14 cellular contexts compared by ENCODE assay signal in the genomic region with DNA sequence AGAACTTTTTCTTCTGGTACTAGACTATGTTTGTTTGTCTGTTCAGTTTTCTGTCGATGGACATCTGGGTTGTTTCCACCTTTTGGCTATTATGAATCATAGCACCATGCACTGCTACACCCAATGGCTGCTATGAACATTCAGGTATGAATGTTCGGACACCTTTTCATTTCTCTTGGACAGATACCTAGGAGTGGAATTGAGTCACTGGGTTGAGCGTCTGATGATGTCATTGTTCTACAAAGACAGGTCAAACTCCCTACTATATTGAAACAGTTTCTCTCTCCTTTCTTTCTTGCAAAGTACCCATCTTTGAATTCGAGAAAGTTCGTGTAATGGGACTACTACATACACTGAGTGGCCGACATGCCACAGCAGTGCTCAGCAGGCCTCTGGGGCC. TPM values are rescaled to one million over a fixed set of nuclear protein-coding genes. Genes with fewer than 3 reads are reported as not detected.
A peak's percentile ranks its signal among the peaks of the same experiment; 100 is the strongest.
DNase-seq lines count a peak whose midpoint lies in the region; ATAC-seq and TF ChIP-seq lines count a peak whose summit lies in the region.
"Had no signal": no experiment of that assay in that cellular context is flagged by ENCODE, and none has a peak within 500 bp of the region (broad histone marks: within the 10 kb centered on the region; RNA-seq: fewer than 3 reads in every experiment).

No MANE protein-coding gene starts in this region.

- in situ Hi-C loops in ACHN (cut with HindIII; ENCODE audit: low pct_ligation_motif_present, low pct_unique_long_range_greater_than_20kb, low sequenced_read_pairs), result no loop called here

- H3K4me1 ChIP-seq in hepatocyte (ENCODE audit: insufficient read depth), result no peaks in the 10 kb centered on the region

- H3K4me2 ChIP-seq in hepatocyte, result no peak overlapping the region

- no peaks in the 10 kb centered on the region for H3K36me3 ChIP-seq in WERI-Rb-1
- H3K36me3 ChIP-seq in hepatocyte (replicated peaks; ENCODE audit: insufficient read depth, low read depth), result no peaks in the 10 kb centered on the region
- H3K36me3 ChIP-seq: ovary, tibial nerve had no signal

- H3K4me1 Mint-ChIP-seq in activated naive CD8-positive, alpha-beta T cell treated with anti-CD3 and anti-CD28 coated beads, Interleukin-2, amount 10 ng/mL, durations not matched to agents 7 days and 5 days, result peaks cover 10% of the 10 kb centered on the region
- peaks cover 9% of the 10 kb centered on the region for H3K4me1 Mint-ChIP-seq in activated naive CD8-positive, alpha-beta T cell treated with anti-CD3 and anti-CD28 coated beads for 36 hours
- peaks cover 16% of the 10 kb centered on the region for H3K4me1 Mint-ChIP-seq in type B pancreatic cell (ENCODE audit: unreplicated experiment)

- peak overlapping the region; percentile 86 for H3K27ac Mint-ChIP-seq in activated naive CD8-positive, alpha-beta T cell treated with anti-CD3 and anti-CD28 coated beads, Interleukin-2, amount 10 ng/mL, durations not matched to agents 7 days and 5 days
- no peak overlapping the region for H3K27ac Mint-ChIP-seq in activated naive CD8-positive, alpha-beta T cell treated with anti-CD3 and anti-CD28 coated beads for 36 hours
- H3K27ac Mint-ChIP-seq in type B pancreatic cell, result peak overlapping the region; percentile 39
- H3K27ac Mint-ChIP-seq: activated naive CD4-positive, alpha-beta T cell treated with anti-CD3 and anti-CD28 coated beads, Interleukin-2, amount 50 U/mL, for 72 hours; activated T-helper 1 cell treated with anti-CD3 and anti-CD28 coated beads, Interleukin-12 subunit alpha, Interleukin-12 subunit beta, Interleukin-2, Interleukin-4 antibody, amounts not matched to agents 30 ng/mL and 10 ng/mL and 1 ng/mL, durations not matched to agents 14 hours and 24 hours and 36 hours; natural killer cell treated with Interleukin-12 subunit alpha and Interleukin-12 subunit beta and Interleukin-15 and Interleukin-18, amount 100 ng/mL, for 72 hours; stimulated activated naive CD8-positive, alpha-beta T cell treated with anti-CD3 and anti-CD28 coated beads, Interleukin-15, amount 100 ng/mL, for 72 hours had no signal

- no peaks in the 10 kb centered on the region for H3K9me2 ChIP-seq in hepatocyte (replicated peaks; ENCODE audit: insufficient read depth)

- DNase-seq in activated naive CD8-positive, alpha-beta T cell treated with anti-CD3 and anti-CD28 coated beads, Interleukin-2, amount 10 ng/mL, durations not matched to agents 7 days and 5 days, result no peak
- DNase-seq in activated naive CD8-positive, alpha-beta T cell treated with anti-CD3 and anti-CD28 coated beads for 36 hours, result no peak
- no peak for DNase-seq in WERI-Rb-1
- DNase-seq in hepatocyte (ENCODE audit: low spot score), result no peak
- DNase-seq in type B pancreatic cell (ENCODE audit: extremely low spot score, unreplicated experiment), result no peak
- DNase-seq in mesenteric fat pad (ENCODE audit: low spot score), result no peak
- DNase-seq in NCI-H1048 (lab: John Stamatoyannopoulos, UW), result no peak
- DNase-seq in ACHN, result no peak

- H4K20me1 ChIP-seq in hepatocyte (ENCODE audit: insufficient read depth, poor library complexity, severe bottlenecking), result no peaks in the 10 kb centered on the region

- no peaks in the 10 kb centered on the region for H3K36me3 Mint-ChIP-seq in activated naive CD8-positive, alpha-beta T cell treated with anti-CD3 and anti-CD28 coated beads, Interleukin-2, amount 10 ng/mL, durations not matched to agents 7 days and 5 days
- no peaks in the 10 kb centered on the region for H3K36me3 Mint-ChIP-seq in activated naive CD8-positive, alpha-beta T cell treated with anti-CD3 and anti-CD28 coated beads for 36 hours
- no peaks in the 10 kb centered on the region for H3K36me3 Mint-ChIP-seq in type B pancreatic cell
- H3K36me3 Mint-ChIP-seq: activated naive CD4-positive, alpha-beta T cell treated with anti-CD3 and anti-CD28 coated beads, Interleukin-2, amount 50 U/mL, for 72 hours; natural killer cell treated with Interleukin-12 subunit alpha and Interleukin-12 subunit beta and Interleukin-15 and Interleukin-18, amount 100 ng/mL, for 72 hours had no signal

- TF ChIP-seq CTCF in WERI-Rb-1 (IDR thresholded peaks at IDR 0.05; ENCODE audit: low read depth, low read length), result no peak
- TF ChIP-seq CTCF in hepatocyte (IDR thresholded peaks at IDR 0.05; ENCODE audit: poor library complexity), result no peak
- TF ChIP-seq CTCF in type B pancreatic cell (conservative IDR thresholded peaks at IDR 0.05), result no peak

- no peaks in the 10 kb centered on the region for H3K9me3 Mint-ChIP-seq in activated naive CD8-positive, alpha-beta T cell treated with anti-CD3 and anti-CD28 coated beads, Interleukin-2, amount 10 ng/mL, durations not matched to agents 7 days and 5 days
- no peaks in the 10 kb centered on the region for H3K9me3 Mint-ChIP-seq in activated naive CD8-positive, alpha-beta T cell treated with anti-CD3 and anti-CD28 coated beads for 36 hours
- peaks cover 4% of the 10 kb centered on the region for H3K9me3 Mint-ChIP-seq in type B pancreatic cell
- H3K9me3 Mint-ChIP-seq: activated naive CD4-positive, alpha-beta T cell treated with anti-CD3 and anti-CD28 coated beads, Interleukin-2, amount 50 U/mL, for 72 hours; activated T-helper 1 cell treated with anti-CD3 and anti-CD28 coated beads, Interleukin-12 subunit alpha, Interleukin-12 subunit beta, Interleukin-2, Interleukin-4 antibody, amounts not matched to agents 30 ng/mL and 10 ng/mL and 1 ng/mL, durations not matched to agents 14 hours and 24 hours and 36 hours; natural killer cell treated with Interleukin-12 subunit alpha and Interleukin-12 subunit beta and Interleukin-15 and Interleukin-18, amount 100 ng/mL, for 72 hours; stimulated activated naive CD8-positive, alpha-beta T cell treated with anti-CD3 and anti-CD28 coated beads, Interleukin-15, amount 100 ng/mL, for 72 hours had no signal

- no peaks in the 10 kb centered on the region for H3K79me2 ChIP-seq in hepatocyte

- ATAC-seq in activated naive CD8-positive, alpha-beta T cell treated with anti-CD3 and anti-CD28 coated beads, Interleukin-2, amount 10 ng/mL, durations not matched to agents 7 days and 5 days (ENCODE audit: low read depth), result no peak

- H3K27ac ChIP-seq in WERI-Rb-1, result peak overlapping the region; percentile 59
- no peak overlapping the region for H3K27ac ChIP-seq in hepatocyte
- H3K27ac ChIP-seq: ovary had no signal

- POLR2A ChIA-PET in activated naive CD8-positive, alpha-beta T cell treated with anti-CD3 and anti-CD28 coated beads, Interleukin-2, amount 10 ng/mL, durations not matched to agents 7 days and 5 days (lab: Charles Lee), result interaction anchor here (1.0 kb wide), 2 partner anchors 31 to 45 kb away, joined by 3 to 4 read pairs; a partner anchor contains a TSS

- H3K4me3 Mint-ChIP-seq in activated naive CD8-positive, alpha-beta T cell treated with anti-CD3 and anti-CD28 coated beads, Interleukin-2, amount 10 ng/mL, durations not matched to agents 7 days and 5 days, result no peak overlapping the region
- no peak overlapping the region for H3K4me3 Mint-ChIP-seq in activated naive CD8-positive, alpha-beta T cell treated with anti-CD3 and anti-CD28 coated beads for 36 hours
- H3K4me3 Mint-ChIP-seq in type B pancreatic cell, result no peak overlapping the region

- peak overlapping the region; percentile 54 for H2AFZ ChIP-seq in hepatocyte

- H3K27me3 Mint-ChIP-seq in activated naive CD8-positive, alpha-beta T cell treated with anti-CD3 and anti-CD28 coated beads, Interleukin-2, amount 10 ng/mL, durations not matched to agents 7 days and 5 days, result no peaks in the 10 kb centered on the region
- H3K27me3 Mint-ChIP-seq in activated naive CD8-positive, alpha-beta T cell treated with anti-CD3 and anti-CD28 coated beads for 36 hours, result no peaks in the 10 kb centered on the region
- peaks cover 3% of the 10 kb centered on the region for H3K27me3 Mint-ChIP-seq in type B pancreatic cell
- H3K27me3 Mint-ChIP-seq: natural killer cell treated with Interleukin-12 subunit alpha and Interleukin-12 subunit beta and Interleukin-15 and Interleukin-18, amount 100 ng/mL, for 72 hours; stimulated activated naive CD8-positive, alpha-beta T cell treated with anti-CD3 and anti-CD28 coated beads, Interleukin-15, amount 100 ng/mL, for 72 hours had no signal

- H3K4me3 ChIP-seq in WERI-Rb-1 (ENCODE audit: low read depth, low read length), result no peak overlapping the region
- no peak overlapping the region for H3K4me3 ChIP-seq in hepatocyte
- H3K4me3 ChIP-seq: ovary, tibial nerve had no signal

- H3K27me3 ChIP-seq in WERI-Rb-1 (ENCODE audit: insufficient read depth, low read depth, severe bottlenecking) (no peaks in the 10 kb centered on the region), hepatocyte (no peaks in the 10 kb centered on the region)
- H3K27me3 ChIP-seq: ovary, tibial nerve had no signal

- H3K9me3 ChIP-seq in WERI-Rb-1 (ENCODE audit: severe bottlenecking) (no peaks in the 10 kb centered on the region), hepatocyte (ENCODE audit: low read depth) (no peaks in the 10 kb centered on the region)
- H3K9me3 ChIP-seq: ovary, tibial nerve had no signal

- WGBS in hepatocyte (ENCODE audit: low lambda C conversion rate, missing lambda C conversion rate), result 47% methylated on average over 6 of the region's 6 CpGs

RNA-seq across cellular contexts. Expression of a gene that starts 44.7 kb away (rescaled TPM):
- 10 to 100 TPM; 34.8 to 39.8 TPM for total RNA-seq in activated naive CD8-positive, alpha-beta T cell treated with anti-CD3 and anti-CD28 coated beads, Interleukin-2, amount 10 ng/mL, durations not matched to agents 7 days and 5 days
- 10 to 100 TPM; 47.6 to 48.9 TPM for total RNA-seq in activated naive CD8-positive, alpha-beta T cell treated with anti-CD3 and anti-CD28 coated beads for 36 hours
- total RNA-seq in hepatocyte (29.7 and 37.0 TPM in 2 replicates), type B pancreatic cell (ENCODE audit: low replicate concordance) (47.4 and 47.5 TPM in 2 replicates), mesenteric fat pad (103 TPM)
- 29.4 and 38.9 TPM in 2 replicates for polyA plus RNA-seq in hepatocyte

RNA-seq across cellular contexts. Expression of a gene that starts 45.0 kb away (rescaled TPM):
- total RNA-seq in activated naive CD8-positive, alpha-beta T cell treated with anti-CD3 and anti-CD28 coated beads, Interleukin-2, amount 10 ng/mL, durations not matched to agents 7 days and 5 days, result 10 to 100 TPM; 40.0 to 41.7 TPM
- total RNA-seq in activated naive CD8-positive, alpha-beta T cell treated with anti-CD3 and anti-CD28 coated beads for 36 hours, result 10 to 100 TPM; 23.4 to 23.5 TPM
- total RNA-seq in hepatocyte, result 30.5 and 35.5 TPM in 2 replicates
- 20.1 and 22.7 TPM in 2 replicates for polyA plus RNA-seq in hepatocyte
- total RNA-seq in type B pancreatic cell (ENCODE audit: low replicate concordance), result 41.3 and 41.8 TPM in 2 replicates
- total RNA-seq in mesenteric fat pad, result 30.5 TPM
